ENCODE assay signal across 15 cellular contexts in the genomic region with DNA sequence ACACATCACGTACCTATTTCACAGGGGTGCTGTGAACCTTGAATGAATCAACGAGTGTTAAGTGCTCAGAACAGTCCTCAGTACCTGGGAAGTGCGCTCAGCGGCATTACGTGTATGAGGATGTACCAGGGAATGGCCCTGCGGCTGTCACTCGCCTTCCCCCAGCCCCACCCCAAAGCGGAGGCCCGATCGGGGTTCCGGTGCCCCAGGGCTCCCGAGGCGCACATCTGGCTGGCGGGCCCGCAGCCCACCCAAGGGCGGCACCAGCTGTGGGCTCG. TPM values are rescaled to one million over a fixed set of nuclear protein-coding genes. Genes with fewer than 3 reads are reported as not detected.
A peak's percentile ranks its signal among the peaks of the same experiment; 100 is the strongest.
DNase-seq lines count a peak whose midpoint lies in the region; ATAC-seq and TF ChIP-seq lines count a peak whose summit lies in the region.
"Had no signal": no experiment of that assay in that cellular context is flagged by ENCODE, and none has a peak within 500 bp of the region (broad histone marks: within the 10 kb centered on the region; RNA-seq: fewer than 3 reads in every experiment).

No MANE protein-coding gene starts in this region.

- peaks cover 77% of the 10 kb centered on the region for H3K4me1 Mint-ChIP-seq in WTC11
- H3K4me1 Mint-ChIP-seq: activated CD4-positive, alpha-beta memory T cell treated with anti-CD3 and anti-CD28 coated beads, Interleukin-2, amount 10 ng/mL, durations not matched to agents 7 days and 5 days had no signal

- no peaks in the 10 kb centered on the region for H3K9me3 Mint-ChIP-seq in WTC11
- H3K9me3 Mint-ChIP-seq: activated CD4-positive, alpha-beta memory T cell treated with anti-CD3 and anti-CD28 coated beads, Interleukin-2, amount 10 ng/mL, durations not matched to agents 7 days and 5 days had no signal

- H3K36me3 ChIP-seq in esophagus (ENCODE audit: control insufficient read depth in 2 of 2, insufficient read depth in 2 of 2, low read length in 1 of 2) (no peaks in the 10 kb centered on the region), mucosa of descending colon (ENCODE audit: low read depth) (no peaks in the 10 kb centered on the region), thyroid gland (no peaks in the 10 kb centered on the region)

- intact Hi-C loops in mucosa of descending colon (cut with DNase I, micrococcal nuclease) (no loop called here), thyroid gland (cut with DNase I) (no loop called here)

- H3K4me3 Mint-ChIP-seq in WTC11 = peak overlapping the region; percentile 48
- H3K4me3 Mint-ChIP-seq: activated CD4-positive, alpha-beta memory T cell treated with anti-CD3 and anti-CD28 coated beads, Interleukin-2, amount 10 ng/mL, durations not matched to agents 7 days and 5 days had no signal

- POLR2A ChIA-PET in WTC11 (lab: Charles Lee) = interaction anchor here (1.0 kb wide), 1 partner anchor 14 kb away, joined by 3 read pairs; no protein-coding TSS in a partner anchor

- TF ChIP-seq POLR2A in thyroid gland (IDR thresholded peaks at IDR 0.05) = no peak

- DNase-seq in WTC11 (ENCODE audit: low spot score) (peak; percentile 40), mucosa of descending colon (no peak), thyroid gland (no peak), occipital lobe (lab: John Stamatoyannopoulos, UW) (no peak), NCI-H774 (lab: John Stamatoyannopoulos, UW) (no peak)
- DNase-seq: activated CD4-positive, alpha-beta memory T cell treated with anti-CD3 and anti-CD28 coated beads, Interleukin-2, amount 10 ng/mL, durations not matched to agents 7 days and 5 days; activated effector memory CD4-positive, alpha-beta T cell treated with Interleukin-2 at 50 U/mL for 16 hours; effector CD8-positive, alpha-beta T cell; NCI-H1048; NCI-H226 had no signal

- peaks cover 0 to 8% of the 10 kb centered on the region in 2 donors for H3K4me1 ChIP-seq in esophagus (ENCODE audit: control insufficient read depth in 2 of 2, insufficient read depth in 2 of 2, low read length in 1 of 2)
- peaks cover 3% of the 10 kb centered on the region for H3K4me1 ChIP-seq in mucosa of descending colon (ENCODE audit: low read depth)
- peaks cover 11 to 61% of the 10 kb centered on the region in 2 donors for H3K4me1 ChIP-seq in thyroid gland

- H3K4me3 ChIP-seq in esophagus (ENCODE audit: low read depth in 1 of 2, low read length in 2 of 2) = no peak overlapping the region
- no peak overlapping the region for H3K4me3 ChIP-seq in mucosa of descending colon
- peak overlapping the region in 1 of 3 donors; percentile 14 for H3K4me3 ChIP-seq in thyroid gland (replicated peaks in 1 of 3)
- H3K4me3 ChIP-seq: lung had no signal

- WGBS in esophagus, 2 donors = 28 to 36% methylated on average over 13 to 17 of the region's 17 CpGs
- WGBS in thyroid gland, 2 donors = 45 to 69% methylated on average over 2 to 10 of the region's 17 CpGs

- H3K9me3 ChIP-seq in esophagus (ENCODE audit: control insufficient read depth in 2 of 2, insufficient read depth in 1 of 2, low read depth in 1 of 2, low read length in 1 of 2) (no peaks in the 10 kb centered on the region), mucosa of descending colon (no peaks in the 10 kb centered on the region), thyroid gland (no peaks in the 10 kb centered on the region)

- H3K27ac Mint-ChIP-seq in WTC11 = no peak overlapping the region
- H3K27ac Mint-ChIP-seq: activated CD4-positive, alpha-beta memory T cell treated with anti-CD3 and anti-CD28 coated beads, Interleukin-2, amount 10 ng/mL, durations not matched to agents 7 days and 5 days had no signal

- no peaks in the 10 kb centered on the region for H3K27me3 Mint-ChIP-seq in WTC11 (ENCODE audit: low read depth)

- peaks cover 0 to 5% of the 10 kb centered on the region in 2 donors for H3K27me3 ChIP-seq in esophagus (ENCODE audit: control insufficient read depth in 1 of 2, insufficient read depth in 2 of 2, low read length in 2 of 2)
- no peaks in the 10 kb centered on the region for H3K27me3 ChIP-seq in thyroid gland

- peak; percentile 7 for ATAC-seq in WTC11
- peak; percentile 20 for ATAC-seq in mucosa of descending colon
- no peak for ATAC-seq in GM19452 (IDR thresholded peaks at IDR 0.05; ENCODE audit: unreplicated experiment)
- ATAC-seq: SK-N-SH treated with all-trans-retinoic acid at 6 μM for 48 hours had no signal

- H3K27ac ChIP-seq in esophagus (ENCODE audit: low read depth in 2 of 2, low read length in 1 of 2) (peak overlapping the region; percentile 50 to 51), thyroid gland (peak overlapping the region in 2 of 3 donors; percentile 10 to 23)
- H3K27ac ChIP-seq: parathyroid adenoma had no signal

- CTCF ChIA-PET in WTC11 (lab: Charles Lee) = interaction anchor here (0.6 to 3.4 kb wide), 4 partner anchors 19 to 99 kb away, joined by 3 to 18 read pairs (median 5); a partner anchor contains a TSS

- no peaks in the 10 kb centered on the region for H3K36me3 Mint-ChIP-seq in WTC11

- no peak for TF ChIP-seq CTCF in WTC11 (IDR thresholded peaks at IDR 0.05)
- TF ChIP-seq CTCF in mucosa of descending colon (IDR thresholded peaks at IDR 0.05) = no peak
- TF ChIP-seq CTCF in thyroid gland (IDR thresholded peaks at IDR 0.05) = no peak

TF ChIP-seq in WTC11, 78 proteins besides CTCF, POLR2A, EP300 and RAD21:
- TF ChIP-seq FOXK1 (CRISPR knock-in tag; IDR thresholded peaks at IDR 0.05) = no peak
- TF ChIP-seq ZNF263 (CRISPR knock-in tag; IDR thresholded peaks at IDR 0.05; ENCODE audit: low read depth) = 0 out of 2 replicates have a peak, but pooled peaks have one; percentile 32
- TF ChIP-seq, protein P1, sequence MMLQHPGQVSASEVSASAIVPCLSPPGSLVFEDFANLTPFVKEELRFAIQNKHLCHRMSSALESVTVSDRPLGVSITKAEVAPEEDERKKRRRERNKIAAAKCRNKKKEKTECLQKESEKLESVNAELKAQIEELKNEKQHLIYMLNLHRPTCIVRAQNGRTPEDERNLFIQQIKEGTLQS (CRISPR knock-in tag; conservative IDR thresholded peaks at IDR 0.05) = no peak

RNA-seq across cellular contexts. Expression of a gene that starts 17.6 kb away (rescaled TPM):
- 37.6 to 38.8 TPM (median 38.6 TPM) in 3 replicates for total RNA-seq in WTC11 (2021)
- under 1 TPM; 0.53 to 0.67 TPM for polyA plus RNA-seq in esophagus
- 10 to 100 TPM in 2 of 3 donors, 1 to 10 TPM in 1; 6.7 to 11.6 (median 11.0) TPM for total RNA-seq in mucosa of descending colon
- total RNA-seq in thyroid gland = 10 to 100 TPM in 1 of 4 donors, 1 to 10 TPM in 3; 7.4 to 10.0 (median 8.5) TPM
- total RNA-seq in occipital lobe = 4.7 TPM
- total RNA-seq: activated CD4-positive, alpha-beta memory T cell treated with anti-CD3 and anti-CD28 coated beads, Interleukin-2, amount 10 ng/mL, durations not matched to agents 7 days and 5 days had no signal
